ENCODE assay signal across 34 cellular contexts in the genomic region with DNA sequence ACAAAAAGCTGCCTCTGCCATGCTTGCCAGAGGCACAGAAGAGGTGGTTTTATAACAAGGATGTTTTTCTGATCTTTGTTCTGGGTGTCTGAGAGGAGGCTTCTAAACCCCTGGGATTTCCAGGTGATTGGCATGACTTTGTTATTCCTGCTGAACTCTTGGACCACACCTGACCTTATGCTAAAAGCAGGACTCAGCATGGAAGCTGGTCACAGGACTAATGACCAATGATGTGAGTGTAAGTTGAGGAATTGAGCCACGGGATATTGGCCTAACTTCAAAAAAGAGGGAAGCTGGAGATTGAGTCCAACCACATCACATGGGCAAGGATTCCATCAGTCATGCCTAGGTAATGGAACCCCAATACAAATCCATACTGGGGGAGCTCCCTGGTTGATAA.
"Had no signal": no experiment of that assay in that cellular context is flagged by ENCODE, and none has a peak within 500 bp of the region (broad histone marks: within the 10 kb centered on the region; RNA-seq: fewer than 3 reads in every experiment).

No MANE protein-coding gene starts in this region.

- H3K4me3 Mint-ChIP-seq: activated CD4-positive, alpha-beta memory T cell treated with anti-CD3 and anti-CD28 coated beads, Interleukin-2, amount 10 ng/mL, durations not matched to agents 7 days and 5 days; activated CD8-positive, alpha-beta memory T cell treated with anti-CD3 and anti-CD28 coated beads, Interleukin-2, amount 10 ng/mL, durations not matched to agents 7 days and 5 days; activated naive CD8-positive, alpha-beta T cell treated with anti-CD3 and anti-CD28 coated beads for 36 hours; activated T-cell treated with anti-CD3 and anti-CD28 coated beads, Interleukin-2, amount 50 U/mL, for 72 hours; activated T-helper 17 cell treated with anti-CD3 and anti-CD28 coated beads, Interleukin-2, amount 50 U/mL, for 72 hours; brain had no signal

- H3K4me1 Mint-ChIP-seq: activated CD4-positive, alpha-beta memory T cell treated with anti-CD3 and anti-CD28 coated beads, Interleukin-2, amount 10 ng/mL, durations not matched to agents 7 days and 5 days; activated CD8-positive, alpha-beta memory T cell treated with anti-CD3 and anti-CD28 coated beads, Interleukin-2, amount 10 ng/mL, durations not matched to agents 7 days and 5 days; activated naive CD8-positive, alpha-beta T cell treated with anti-CD3 and anti-CD28 coated beads for 36 hours; activated T-helper 17 cell treated with anti-CD3 and anti-CD28 coated beads, Interleukin-2, amount 50 U/mL, for 72 hours had no signal

- H3K9me3 Mint-ChIP-seq: brain had no signal

- ATAC-seq: activated CD8-positive, alpha-beta memory T cell treated with anti-CD3 and anti-CD28 coated beads, Interleukin-2, amount 10 ng/mL, durations not matched to agents 7 days and 5 days; activated T-cell treated with anti-CD3 and anti-CD28 coated beads, Interleukin-2, amount 50 U/mL, for 72 hours; activated T-helper 17 cell treated with anti-CD3 and anti-CD28 coated beads, Interleukin-2, amount 50 U/mL, for 72 hours had no signal

- H3K27ac Mint-ChIP-seq: activated CD4-positive, alpha-beta memory T cell treated with anti-CD3 and anti-CD28 coated beads, Interleukin-2, amount 10 ng/mL, durations not matched to agents 7 days and 5 days; activated CD8-positive, alpha-beta memory T cell treated with anti-CD3 and anti-CD28 coated beads, Interleukin-2, amount 10 ng/mL, durations not matched to agents 7 days and 5 days; activated naive CD8-positive, alpha-beta T cell treated with anti-CD3 and anti-CD28 coated beads for 36 hours; activated T-cell treated with anti-CD3 and anti-CD28 coated beads, Interleukin-2, amount 50 U/mL, for 72 hours; activated T-helper 17 cell treated with anti-CD3 and anti-CD28 coated beads, Interleukin-2, amount 50 U/mL, for 72 hours; brain had no signal

- H3K27me3 ChIP-seq: ascending aorta, SJCRH30 had no signal

- H3K36me3 ChIP-seq: ascending aorta, SJCRH30, WERI-Rb-1 had no signal

- H3K4me1 ChIP-seq: ascending aorta, SJCRH30 had no signal

- H2AFZ ChIP-seq: PC-9 had no signal

- H3K4me3 ChIP-seq: ascending aorta, PC-9, SJCRH30, SK-N-MC had no signal

- H3K36me3 Mint-ChIP-seq: activated CD8-positive, alpha-beta memory T cell treated with anti-CD3 and anti-CD28 coated beads, Interleukin-2, amount 10 ng/mL, durations not matched to agents 7 days and 5 days; activated naive CD8-positive, alpha-beta T cell treated with anti-CD3 and anti-CD28 coated beads for 36 hours; brain had no signal

- DNase-seq: activated CD4-positive, alpha-beta memory T cell treated with anti-CD3 and anti-CD28 coated beads, Interleukin-2, amount 10 ng/mL, durations not matched to agents 7 days and 5 days; activated CD4-positive, alpha-beta T cell treated with anti-CD3 and anti-CD28 coated beads for 1 hour; activated CD4-positive, alpha-beta T cell treated with anti-CD3 and anti-CD28 coated beads for 48 hours; activated CD4-positive, CD25-positive, alpha-beta regulatory T cell; activated CD8-positive, alpha-beta memory T cell treated with anti-CD3 and anti-CD28 coated beads for 24 hours; activated CD8-positive, alpha-beta memory T cell treated with anti-CD3 and anti-CD28 coated beads, Interleukin-2, amount 10 ng/mL, durations not matched to agents 7 days and 5 days; activated CD8-positive, alpha-beta memory T cell treated with anti-CD3 and anti-CD28 coated beads, Interleukin-2, amount 50 U/mL, for 48 hours; activated effector memory CD4-positive, alpha-beta T cell treated with anti-CD3 and anti-CD28 coated beads, Interleukin-2, amount 50 U/mL, for 16 hours; activated naive CD4-positive, alpha-beta T cell; activated naive CD4-positive, alpha-beta T cell treated with anti-CD3 and anti-CD28 coated beads, Interleukin-2, amount 50 U/mL, for 16 hours; activated naive CD8-positive, alpha-beta T cell treated with anti-CD3 and anti-CD28 coated beads for 36 hours; activated T-cell treated with anti-CD3 and anti-CD28 coated beads, Interleukin-2, amount 50 U/mL, for 1 hour; activated T-cell treated with anti-CD3 and anti-CD28 coated beads, Interleukin-2, amount 50 U/mL, for 72 hours; amygdala; central memory CD4-positive, alpha-beta T cell; NCI-H1048; NCI-H1105 treated with DMSO at 0.1 percent for 48 hours; NCI-H1436; NCI-H1694; NCI-H1930; NCI-H2081 treated with DMSO at 0.1 percent for 48 hours; NCI-H345; NCI-H524 treated with DMSO at 0.1 percent for 48 hours; NCI-H748 treated with DMSO at 0.1 percent for 48 hours; PC-9; Right ventricle myocardium superior; SJCRH30; T1000; WERI-Rb-1 had no signal

- H3K4me2 ChIP-seq: KMS-11, PC-9 had no signal

- H3K27me3 Mint-ChIP-seq: activated CD4-positive, alpha-beta memory T cell treated with anti-CD3 and anti-CD28 coated beads, Interleukin-2, amount 10 ng/mL, durations not matched to agents 7 days and 5 days; activated CD8-positive, alpha-beta memory T cell treated with anti-CD3 and anti-CD28 coated beads, Interleukin-2, amount 10 ng/mL, durations not matched to agents 7 days and 5 days; activated naive CD8-positive, alpha-beta T cell treated with anti-CD3 and anti-CD28 coated beads for 36 hours; activated T-helper 17 cell treated with anti-CD3 and anti-CD28 coated beads, Interleukin-2, amount 50 U/mL, for 72 hours had no signal

- H3K27ac ChIP-seq: ascending aorta, KMS-11, PC-9, SJCRH30, SK-N-MC, WERI-Rb-1 had no signal
